In the genomic region with DNA sequence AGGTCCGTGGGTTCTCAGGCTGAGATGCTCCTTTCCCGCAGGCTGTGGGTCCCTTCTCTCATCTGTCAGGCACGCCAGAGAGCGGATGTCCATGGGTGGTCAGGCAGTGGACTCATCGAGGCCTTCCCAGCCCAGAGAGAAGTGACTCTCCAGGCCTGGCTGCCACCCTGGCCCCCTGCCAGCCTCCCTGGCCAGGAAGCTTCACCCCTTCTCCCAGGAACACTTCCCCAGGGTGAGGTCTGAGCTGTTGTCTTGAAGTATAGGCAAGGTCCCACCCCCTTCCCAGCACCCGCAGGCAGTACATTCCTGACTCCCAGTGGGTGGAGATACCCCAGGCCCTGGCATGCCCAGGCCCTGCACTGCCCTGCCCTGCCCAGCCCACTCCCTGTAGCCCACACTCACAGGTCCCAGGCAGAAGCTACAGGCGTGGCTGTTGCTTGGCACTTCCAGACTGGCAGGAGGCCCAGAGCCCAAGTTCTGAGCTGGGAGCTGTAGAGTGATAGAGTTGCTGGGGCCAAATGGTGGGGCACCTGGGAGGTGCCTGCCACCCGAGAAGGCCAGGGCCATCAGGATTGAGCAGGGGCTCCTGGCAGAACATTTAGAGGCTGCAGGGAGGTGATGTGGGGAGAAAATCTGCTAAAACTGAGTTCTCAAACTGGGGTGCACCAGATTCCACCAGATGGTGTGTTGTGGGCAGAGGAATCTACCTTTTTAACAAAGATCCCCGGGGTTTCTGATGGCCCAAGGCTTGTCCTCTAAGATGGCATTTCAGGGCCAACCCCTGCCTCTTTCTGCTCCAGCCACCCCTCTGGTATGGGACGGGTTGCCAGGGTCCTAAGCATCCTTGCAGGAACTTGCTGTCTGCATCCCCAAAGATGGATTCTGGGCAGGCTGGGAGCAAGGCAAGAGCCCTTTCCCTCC, we compare ENCODE assay signal across 9 cellular contexts. TPM values are rescaled to one million over a fixed set of nuclear protein-coding genes. Genes with fewer than 3 reads are reported as not detected.
DNase-seq lines count a peak whose midpoint lies in the region; ATAC-seq lines count a peak whose summit lies in the region.
"Had no signal": no experiment of that assay in that cellular context is flagged by ENCODE, and none has a peak within 500 bp of the region (broad histone marks: within the 10 kb centered on the region; RNA-seq: fewer than 3 reads in every experiment).

No MANE protein-coding gene starts in this region.

- peak; percentile 42 for DNase-seq in AG08395 (ENCODE audit: low spot score)
- peak; percentile 85 for DNase-seq in NCI-H2196 (lab: John Stamatoyannopoulos, UW; ENCODE audit: unreplicated experiment)
- peak; percentile 84 for DNase-seq in epidermal melanocyte (ENCODE audit: insufficient read length, low spot score)
- peak; percentile 99 for DNase-seq in myocyte (ENCODE audit: low read depth)
- no peak for DNase-seq in stimulated activated CD4-positive, alpha-beta T cell treated with anti-CD3 and anti-CD28 coated beads, Interleukin-4, amount 100 ng/mL, for 4 hours
- DNase-seq: CD4-positive, CD25-positive, alpha-beta regulatory T cell had no signal

- ATAC-seq in HG02759 (IDR thresholded peaks at IDR 0.05; ENCODE audit: unreplicated experiment) (no peak), GM18873 (IDR thresholded peaks at IDR 0.05; ENCODE audit: low FRiP score, unreplicated experiment) (no peak), HG03432 (IDR thresholded peaks at IDR 0.05; ENCODE audit: unreplicated experiment) (no peak)

RNA-seq across cellular contexts. Expression of a gene that starts 6.7 kb away (rescaled TPM):
- 264 and 289 TPM in 2 replicates for total RNA-seq in myocyte
- 485 TPM for polyA plus RNA-seq in myocyte (2012)

RNA-seq across cellular contexts. Expression of a gene that starts 32.6 kb away (rescaled TPM):
- 54.4 and 61.1 TPM in 2 replicates for total RNA-seq in myocyte
- polyA plus RNA-seq in myocyte (2012) = 117 TPM

Comparison
In these comparisons a context has a peak if more than half of its experiments do, and no peak if none do; other contexts are left out.
1. DNase-seq: peak in AG08395 (single experiment), NCI-H2196 (single experiment), epidermal melanocyte (single experiment) and myocyte (single experiment); none in stimulated activated CD4-positive, alpha-beta T cell treated with anti-CD3 and anti-CD28 coated beads, Interleukin-4, amount 100 ng/mL, for 4 hours (0 of 2).